ENCODE assay signal across 33 cellular contexts in genomic region chr22:17072877-17073276, GRCh38. TPM values are rescaled to one million over a fixed set of nuclear protein-coding genes. Genes with fewer than 3 reads are reported as not detected.
"Had no signal": no experiment of that assay in that cellular context is flagged by ENCODE, and none has a peak within 500 bp of the region (broad histone marks: within the 10 kb centered on the region; RNA-seq: fewer than 3 reads in every experiment).

No MANE protein-coding gene starts in this region.

- H3K4me1 ChIP-seq: ascending aorta, breast epithelium had no signal

- H3K4me3 ChIP-seq: adrenal gland, ascending aorta, body of pancreas, breast epithelium, cardiac muscle cell had no signal

- H3K27me3 ChIP-seq: adrenal gland, ascending aorta, body of pancreas, brain microvascular endothelial cell, breast epithelium, cardiac muscle cell had no signal

- DNase-seq: activated effector memory CD4-positive, alpha-beta T cell treated with anti-CD3 and anti-CD28 coated beads, Interleukin-2, amount 50 U/mL, for 16 hours; activated effector memory CD4-positive, alpha-beta T cell treated with Interleukin-2 at 50 U/mL for 16 hours; activated gamma-delta T cell; activated gamma-delta T cell treated with Interleukin-2 at 50 U/mL for 16 hours; activated naive CD4-positive, alpha-beta T cell; activated naive CD4-positive, alpha-beta T cell treated with anti-CD3 and anti-CD28 coated beads for 36 hours; activated naive CD4-positive, alpha-beta T cell treated with anti-CD3 and anti-CD28 coated beads, Interleukin-2, amount 10 ng/mL, durations not matched to agents 7 days and 5 days; activated naive CD4-positive, alpha-beta T cell treated with anti-CD3 and anti-CD28 coated beads, Interleukin-2, amount 50 U/mL, for 16 hours; activated naive CD4-positive, alpha-beta T cell treated with Interleukin-2 at 50 U/mL for 16 hours; activated naive CD8-positive, alpha-beta T cell treated with anti-CD3 and anti-CD28 coated beads for 36 hours; activated naive CD8-positive, alpha-beta T cell treated with anti-CD3 and anti-CD28 coated beads, Interleukin-2, amount 10 ng/mL, durations not matched to agents 7 days and 5 days; activated naive CD8-positive, alpha-beta T cell treated with anti-CD3 and anti-CD28 coated beads, Interleukin-2, amount 50 U/mL, for 24 hours; activated T-cell treated with anti-CD3 and anti-CD28 coated beads, Interleukin-2, amount 50 U/mL, for 1 hour; activated T-cell treated with anti-CD3 and anti-CD28 coated beads, Interleukin-2, amount 50 U/mL, for 24 hours; activated T-cell treated with anti-CD3 and anti-CD28 coated beads, Interleukin-2, amount 50 U/mL, for 4 hours; activated T-cell treated with anti-CD3 and anti-CD28 coated beads, Interleukin-2, amount 50 U/mL, for 48 hours; activated T-cell treated with anti-CD3 and anti-CD28 coated beads, Interleukin-2, amount 50 U/mL, for 72 hours; adrenal gland; amniotic stem cell; amygdala; anterior cingulate cortex; aorta; body of pancreas; brain microvascular endothelial cell; caudate nucleus; central memory CD4-positive, alpha-beta T cell; cerebellar nuclear complex had no signal

- H3K9me3 ChIP-seq: adrenal gland, ascending aorta, body of pancreas, breast epithelium had no signal

- ATAC-seq: activated naive CD4-positive, alpha-beta T cell treated with anti-CD3 and anti-CD28 coated beads, Interleukin-2, amount 50 U/mL, for 72 hours; activated naive CD8-positive, alpha-beta T cell treated with anti-CD3 and anti-CD28 coated beads, Interleukin-2, amount 50 U/mL, for 24 hours; activated T-cell treated with anti-CD3 and anti-CD28 coated beads, Interleukin-2, amount 50 U/mL, for 4 hours; activated T-cell treated with anti-CD3 and anti-CD28 coated beads, Interleukin-2, amount 50 U/mL, for 72 hours; activated T-helper 17 cell treated with anti-CD3 and anti-CD28 coated beads, Interleukin-2, amount 50 U/mL, for 72 hours; body of pancreas had no signal

- H3K27ac ChIP-seq: adrenal gland, ascending aorta, body of pancreas, brain microvascular endothelial cell, breast epithelium, cardiac muscle cell had no signal

- H3K36me3 ChIP-seq: adrenal gland, ascending aorta, brain microvascular endothelial cell, breast epithelium, cardiac muscle cell had no signal

RNA-seq across cellular contexts. Expression of gene TMEM121B, which starts 48.3 kb away (rescaled TPM):
- total RNA-seq: bronchial epithelial cell had no signal
